In the genomic region with DNA sequence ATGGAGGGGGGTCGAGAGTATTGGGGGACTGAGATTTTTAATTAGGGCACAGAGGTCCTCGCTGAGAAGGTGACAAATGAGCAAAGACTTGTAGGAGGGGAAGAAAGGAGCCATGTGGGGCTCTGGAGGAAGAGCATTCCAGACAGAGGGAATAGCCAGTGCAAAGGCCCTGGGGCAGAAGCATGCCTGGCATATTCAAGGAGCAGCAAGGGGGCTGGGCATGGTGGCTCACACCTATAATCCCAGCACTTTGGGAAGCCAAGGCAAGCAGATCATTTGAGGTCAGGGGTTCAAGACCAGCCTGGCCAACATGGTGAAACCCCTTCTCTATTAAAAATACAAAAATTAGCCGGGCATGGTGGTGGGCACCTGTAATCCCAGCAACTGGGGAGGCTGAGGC, we compare ENCODE assay signal across 12 cellular contexts. TPM values are rescaled to one million over a fixed set of nuclear protein-coding genes. Genes with fewer than 3 reads are reported as not detected.
DNase-seq lines count a peak whose midpoint lies in the region; ATAC-seq and TF ChIP-seq lines count a peak whose summit lies in the region.
"Not testable (repeated sequence)": the region's sequence is repeated elsewhere in the genome, so short reads cannot be mapped to it uniquely, and the experiment has no call there.
"Had no signal": no experiment of that assay in that cellular context is flagged by ENCODE, and none has a peak within 500 bp of the region (broad histone marks: within the 10 kb centered on the region; RNA-seq: fewer than 3 reads in every experiment).

No MANE protein-coding gene starts in this region.

- TF ChIP-seq POLR2A in adrenal gland (IDR thresholded peaks at IDR 0.05): not testable (repeated sequence)

- H3K9me2 ChIP-seq in GM23248 (ENCODE audit: insufficient read depth): not testable (repeated sequence)

- not testable (repeated sequence) for H3K4me2 ChIP-seq in GM23248 (ENCODE audit: unreplicated experiment); smooth muscle cell

- POLR2A ChIA-PET in RWPE1 (lab: Yijun Ruan, JAX; ENCODE audit: low non-redundant PET): not testable (repeated sequence)

- not testable (repeated sequence) for H3K27me3 Mint-ChIP-seq in endothelial cell (ENCODE audit: unreplicated experiment)

- peak overlapping the region; percentile 31; the same call in 1 of the 2 replicates for H3K9ac ChIP-seq in GM23248
- not testable (repeated sequence) for H3K9ac ChIP-seq in smooth muscle cell (ENCODE audit: low read depth)

- not testable (repeated sequence) for H3K27me3 ChIP-seq in GM23248 (replicated peaks; ENCODE audit: insufficient read depth); adrenal gland; heart right ventricle; lower lobe of right lung (ENCODE audit: low read depth); smooth muscle cell (ENCODE audit: low read depth); upper lobe of right lung

- H3K9me3 ChIP-seq in GM23248 (ENCODE audit: low read depth); adrenal gland (replicated peaks in 1 of 3); heart right ventricle; lower lobe of right lung; smooth muscle cell (replicated peaks; ENCODE audit: low read depth); upper lobe of right lung: not testable (repeated sequence)

- peak overlapping the region; percentile 39 for H3K4me3 Mint-ChIP-seq in endothelial cell (ENCODE audit: unreplicated experiment)

- not testable (repeated sequence) for H3K9me3 Mint-ChIP-seq in endothelial cell (ENCODE audit: unreplicated experiment)

- H3K4me1 ChIP-seq in GM23248 (ENCODE audit: insufficient read depth); smooth muscle cell (ENCODE audit: low read depth): not testable (repeated sequence)
- H3K4me1 ChIP-seq in adrenal gland (replicated peaks in 1 of 2): peaks cover 12 to 25% of the 10 kb centered on the region in 2 donors
- peaks cover 0 to 55% (median 15%) of the 10 kb centered on the region in 9 donors for H3K4me1 ChIP-seq in heart right ventricle
- H3K4me1 ChIP-seq in lower lobe of right lung: peaks cover 40% of the 10 kb centered on the region
- peaks cover 31% of the 10 kb centered on the region for H3K4me1 ChIP-seq in upper lobe of right lung

- H3K27ac ChIP-seq in GM23248 (peak overlapping the region; percentile 59), RWPE1 (peak overlapping the region; percentile 80), adrenal gland (peak overlapping the region in 4 of 5 donors; percentile 27 to 90 (median 70)), heart right ventricle (peak overlapping the region; percentile 53 to 88 (median 70)), lower lobe of right lung (peak overlapping the region; percentile 73), smooth muscle cell (ENCODE audit: low read depth) (peak overlapping the region; percentile 66), upper lobe of right lung (peak overlapping the region; percentile 63)

- CTCF ChIA-PET in RWPE1 (lab: Yijun Ruan, JAX): not testable (repeated sequence)

- H4K20me1 ChIP-seq in GM23248 (ENCODE audit: insufficient read depth); smooth muscle cell (ENCODE audit: low read depth): not testable (repeated sequence)

- ATAC-seq in heart right ventricle, lower lobe of right lung, upper lobe of right lung: not testable (repeated sequence)

- DNase-seq in GM23248; RWPE1 (ENCODE audit: low spot score); adrenal gland; endothelial cell (ENCODE audit: low spot score); heart right ventricle; lower lobe of right lung; smooth muscle cell (lab: John Stamatoyannopoulos, UW; ENCODE audit: unreplicated experiment); upper lobe of right lung: not testable (repeated sequence)

- H3K36me3 ChIP-seq in GM23248 (ENCODE audit: low read depth); adrenal gland (replicated peaks in 1 of 2); lower lobe of right lung; smooth muscle cell (ENCODE audit: low read depth); upper lobe of right lung: not testable (repeated sequence)
- peaks cover 0 to 23% (median 0%) of the 10 kb centered on the region in 9 donors for H3K36me3 ChIP-seq in heart right ventricle

- not testable (repeated sequence) for H2AFZ ChIP-seq in GM23248; smooth muscle cell (ENCODE audit: low read depth)

- not testable (repeated sequence) for H3K4me3 ChIP-seq in GM23248, adrenal gland, heart right ventricle, lower lobe of right lung, smooth muscle cell, upper lobe of right lung

- whole genome bisulfite sequencing in GM23248 (ENCODE audit: low coverage in 1 of 2, low lambda C conversion rate in 2 of 2, missing lambda C conversion rate in 2 of 2), 2 experiments: 83 to 88% methylated on average over 3 of the region's 3 CpGs
- 83 to 91% (median 90%) methylated on average over 3 of the region's 3 CpGs for WGBS in adrenal gland, 4 donors
- WGBS in heart right ventricle, 2 donors: 89 to 96% methylated on average over 3 of the region's 3 CpGs
- WGBS in smooth muscle cell (ENCODE audit: low lambda C conversion rate): 94% methylated on average over 3 of the region's 3 CpGs

- not testable (repeated sequence) for H3K27ac Mint-ChIP-seq in endothelial cell (ENCODE audit: unreplicated experiment)

- H3K4me1 Mint-ChIP-seq in endothelial cell (ENCODE audit: unreplicated experiment): not testable (repeated sequence)

- H3K36me3 Mint-ChIP-seq in endothelial cell (ENCODE audit: low read depth, unreplicated experiment): not testable (repeated sequence)

- intact Hi-C loops in adrenal gland (cut with DNase I); lower lobe of right lung (cut with DNase I); upper lobe of right lung (cut with DNase I): not testable (repeated sequence)
- intact Hi-C loops in heart right ventricle (cut with DNase I): loop anchor here in 4 of 10 donors (10.0 kb wide), 2 partner anchors 160 to 270 kb away; a partner anchor contains a TSS

- not testable (repeated sequence) for TF ChIP-seq CTCF in RWPE1 (conservative IDR thresholded peaks at IDR 0.05; ENCODE audit: low read depth); adrenal gland (IDR thresholded peaks at IDR 0.05); endothelial cell (IDR thresholded peaks at IDR 0.05; ENCODE audit: unreplicated experiment); heart right ventricle (IDR thresholded peaks at IDR 0.05); lower lobe of right lung (IDR thresholded peaks at IDR 0.05); smooth muscle cell (IDR thresholded peaks at IDR 0.05; ENCODE audit: borderline replicate concordance, insufficient read depth, poor library complexity, severe bottlenecking); upper lobe of right lung (IDR thresholded peaks at IDR 0.05)

- in situ Hi-C loops in GM23248 (cut with MboI): not testable (repeated sequence)

- H3F3A ChIP-seq in GM23248 (ENCODE audit: insufficient read depth); smooth muscle cell (ENCODE audit: low read depth): not testable (repeated sequence)

- not testable (repeated sequence) for H3K79me2 ChIP-seq in GM23248 (ENCODE audit: insufficient read depth); smooth muscle cell (ENCODE audit: low read depth)

RNA-seq across cellular contexts. Expression of a gene that starts 13.1 kb away (rescaled TPM):
- 0.51 and 1.9 TPM in 2 replicates for total RNA-seq in GM23248 (2014; rRNA removed; shearing (Covaris generic))
- polyA plus RNA-seq in GM23248 (2016; fragmentation: Nextera tagmentation; extraction: Ambion mirVana): 1.3 and 1.7 TPM in 2 replicates
- 10 to 100 TPM in 1 of 8 donors, 1 to 10 TPM in 7; 1.6 to 11.0 (median 2.7) TPM for total RNA-seq in adrenal gland
- 10 to 100 TPM in 2 of 3 donors, 1 to 10 TPM in 1; 2.2 to 38.2 (median 26.4) TPM for polyA plus RNA-seq in adrenal gland
- total RNA-seq in endothelial cell (ENCODE audit: unreplicated experiment): 3.7 TPM
- total RNA-seq in heart right ventricle: 10 to 100 TPM in 1 of 10 donors, 1 to 10 TPM in 9; 3.3 to 10.7 (median 5.1) TPM
- 10 to 100 TPM in 1 of 2 donors, 1 to 10 TPM in 1; 5.2 to 36.8 TPM for polyA plus RNA-seq in heart right ventricle
- 7.7 TPM for total RNA-seq in lower lobe of right lung
- total RNA-seq in smooth muscle cell: 0.81 and 1.5 TPM in 2 replicates
- 0.88 and 2.4 TPM in 2 replicates for polyA plus RNA-seq in smooth muscle cell
- 7.6 TPM for total RNA-seq in upper lobe of right lung
- polyA plus RNA-seq: CD4-positive, alpha-beta memory T cell had no signal

RNA-seq across cellular contexts. Expression of a gene that starts 14.6 kb away (rescaled TPM):
- total RNA-seq in GM23248 (2014; rRNA removed; shearing (Covaris generic)): not detected in 2 replicates
- polyA plus RNA-seq in GM23248 (2016; fragmentation: Nextera tagmentation; extraction: Ambion mirVana): not detected in 2 replicates
- under 1 TPM in 3 of 8 donors, not detected in 5; 0.27 to 0.69 (median 0.30) TPM for total RNA-seq in adrenal gland
- 1 to 10 TPM in 1 of 3 donors, under 1 TPM in 1, not detected in 1; 0.57 to 1.4 TPM for polyA plus RNA-seq in adrenal gland
- not detected for total RNA-seq in endothelial cell (ENCODE audit: unreplicated experiment)
- total RNA-seq in heart right ventricle: not detected
- polyA plus RNA-seq in heart right ventricle: not detected
- not detected for total RNA-seq in lower lobe of right lung
- not detected in 2 replicates for total RNA-seq in smooth muscle cell
- not detected in 2 replicates for polyA plus RNA-seq in smooth muscle cell
- not detected for total RNA-seq in upper lobe of right lung
- total RNA-seq: CD4-positive, alpha-beta memory T cell; H9; HT1080; LHCN-M2 had no signal
- polyA plus RNA-seq: CD4-positive, alpha-beta memory T cell had no signal

RNA-seq across cellular contexts. Expression of a gene that starts 40.7 kb away (rescaled TPM):
- 140 and 148 TPM in 2 replicates for total RNA-seq in GM23248 (2014; rRNA removed; shearing (Covaris generic))
- polyA plus RNA-seq in GM23248 (2016; fragmentation: Nextera tagmentation; extraction: Ambion mirVana) (58.8 and 63.3 TPM in 2 replicates), adrenal gland (10 to 100 TPM; 28.7 to 56.0 (median 45.0) TPM), heart right ventricle (10 to 100 TPM; 47.3 to 74.8 TPM), smooth muscle cell (28.5 and 35.0 TPM in 2 replicates)
- total RNA-seq in adrenal gland (10 to 100 TPM; 31.9 to 51.0 (median 44.6) TPM), endothelial cell (ENCODE audit: unreplicated experiment) (14.8 TPM), heart right ventricle (100 to 1,000 TPM in 1 of 10 donors, 10 to 100 TPM in 9; 38.3 to 108 (median 41.8) TPM), lower lobe of right lung (35.0 TPM), smooth muscle cell (23.5 and 25.4 TPM in 2 replicates), upper lobe of right lung (40.8 TPM)
